Comparison of ENCODE assay signal across 10 cellular contexts in genomic region chr12:96343347-96343954, GRCh38. TPM values are rescaled to one million over a fixed set of nuclear protein-coding genes. Genes with fewer than 3 reads are reported as not detected.
DNase-seq lines count a peak whose midpoint lies in the region; ATAC-seq, FAIRE-seq and TF ChIP-seq lines count a peak whose summit lies in the region.
"Had no signal": no experiment of that assay in that cellular context is flagged by ENCODE, and none has a peak within 500 bp of the region (broad histone marks: within the 10 kb centered on the region; RNA-seq: fewer than 3 reads in every experiment).

No MANE protein-coding gene starts in this region.

- no peaks in the 10 kb centered on the region for H3K9me2 ChIP-seq in OCI-LY7 (ENCODE audit: insufficient read depth, low read length)

- H3K4me1 Mint-ChIP-seq in activated CD4-positive, alpha-beta T cell treated with anti-CD3 and anti-CD28 coated beads, Interleukin-2, amount 10 ng/mL, durations not matched to agents 7 days and 5 days, result peaks cover 46% of the 10 kb centered on the region

- peak overlapping the region; percentile 33 for H3K27ac Mint-ChIP-seq in activated CD4-positive, alpha-beta T cell treated with anti-CD3 and anti-CD28 coated beads, Interleukin-2, amount 10 ng/mL, durations not matched to agents 7 days and 5 days

- no TSS peak for BruUV-seq in OCI-LY7 (replicated peaks; lab: Mats Ljungman, UMichigan)

- H3K9me3 ChIP-seq in OCI-LY7 (ENCODE audit: low read length), result peaks cover 30% of the 10 kb centered on the region; the same call in 1 of the 2 replicates
- H3K9me3 ChIP-seq in small intestine (ENCODE audit: control insufficient read depth, low read depth), result no peaks in the 10 kb centered on the region
- H3K9me3 ChIP-seq in ovary, result no peaks in the 10 kb centered on the region

- no peak overlapping the region for H3K4me2 ChIP-seq in OCI-LY7 (ENCODE audit: low read length)

- peaks cover 23% of the 10 kb centered on the region for H3K9me3 Mint-ChIP-seq in activated CD4-positive, alpha-beta T cell treated with anti-CD3 and anti-CD28 coated beads, Interleukin-2, amount 10 ng/mL, durations not matched to agents 7 days and 5 days

- H3K4me1 ChIP-seq in OCI-LY7 (ENCODE audit: insufficient read depth, low read length, poor library complexity, severe bottlenecking) (peaks cover 28% of the 10 kb centered on the region), small intestine (ENCODE audit: control insufficient read depth in 2 of 2, insufficient read depth in 1 of 2, low read depth in 1 of 2, low read length in 1 of 2) (peaks cover 0 to 2% of the 10 kb centered on the region in 2 donors), ovary (ENCODE audit: insufficient read depth) (peaks cover 3% of the 10 kb centered on the region)

- FAIRE-seq in small intestine (lab: Jason Lieb, UNC), result no peak

- TF ChIP-seq EP300 in ovary (IDR thresholded peaks at IDR 0.05), result no peak

- peak; percentile 33 for DNase-seq in activated CD4-positive, alpha-beta T cell treated with anti-CD3 and anti-CD28 coated beads, Interleukin-2, amount 10 ng/mL, durations not matched to agents 7 days and 5 days
- DNase-seq in activated CD4-positive, alpha-beta T cell treated with anti-CD3 and anti-CD28 coated beads, Interleukin-2, amount 50 U/mL, for 4 hours, result no peak
- peak; percentile 10 for DNase-seq in OCI-LY7 (ENCODE audit: low spot score)
- DNase-seq in small intestine, result peak; percentile 39
- no peak for DNase-seq in NCI-H748 (lab: John Stamatoyannopoulos, UW; ENCODE audit: unreplicated experiment)
- DNase-seq in ovary, result no peak
- DNase-seq in cerebellar cortex (ENCODE audit: low spot score), result no peak
- DNase-seq: dorsolateral prefrontal cortex; stimulated activated CD8-positive, alpha-beta memory T cell treated with anti-CD3 and anti-CD28 coated beads, Interleukin-4, amount 100 ng/mL, for 48 hours had no signal

- H3K36me3 Mint-ChIP-seq in activated CD4-positive, alpha-beta T cell treated with anti-CD3 and anti-CD28 coated beads, Interleukin-2, amount 10 ng/mL, durations not matched to agents 7 days and 5 days (ENCODE audit: low read depth), result peaks cover 50% of the 10 kb centered on the region

- POLR2A ChIA-PET in activated CD4-positive, alpha-beta T cell treated with anti-CD3 and anti-CD28 coated beads, Interleukin-2, amount 10 ng/mL, durations not matched to agents 7 days and 5 days (lab: Charles Lee), result no interaction called here
- POLR2A ChIA-PET in OCI-LY7 (lab: Charles Lee), result interaction anchor here (1.0 kb wide), 1 partner anchor 8 kb away, joined by 3 read pairs; no protein-coding TSS in a partner anchor

- ATAC-seq in HG02642 (IDR thresholded peaks at IDR 0.05; ENCODE audit: poor library complexity, unreplicated experiment), result peak; percentile 82

- H3K27me3 Mint-ChIP-seq in activated CD4-positive, alpha-beta T cell treated with anti-CD3 and anti-CD28 coated beads, Interleukin-2, amount 10 ng/mL, durations not matched to agents 7 days and 5 days, result no peaks in the 10 kb centered on the region

- no peak overlapping the region for H3K4me3 Mint-ChIP-seq in activated CD4-positive, alpha-beta T cell treated with anti-CD3 and anti-CD28 coated beads, Interleukin-2, amount 10 ng/mL, durations not matched to agents 7 days and 5 days

- no peak for TF ChIP-seq POLR2A in ovary (IDR thresholded peaks at IDR 0.05)

- H3K4me3 ChIP-seq in OCI-LY7 (ENCODE audit: low read depth, low read length, poor library complexity, severe bottlenecking), result no peak overlapping the region
- H3K4me3 ChIP-seq in small intestine (ENCODE audit: low read depth in 1 of 2, low read length in 2 of 2), result no peak overlapping the region
- no peak overlapping the region for H3K4me3 ChIP-seq in ovary
- H3K4me3 ChIP-seq: dorsolateral prefrontal cortex had no signal

- WGBS in small intestine, 3 donors, result 88 to 97% (median 91%) methylated on average over 3 of the region's 3 CpGs
- 97 to 100% (median 98%) methylated on average over 3 of the region's 3 CpGs for WGBS in ovary, 3 donors

- peaks cover 39% of the 10 kb centered on the region for H3K36me3 ChIP-seq in OCI-LY7 (ENCODE audit: insufficient read depth, low read length)
- peaks cover 0 to 3% of the 10 kb centered on the region in 2 donors for H3K36me3 ChIP-seq in small intestine (ENCODE audit: control insufficient read depth in 2 of 2, insufficient read depth in 2 of 2, low read length in 2 of 2)
- no peaks in the 10 kb centered on the region for H3K36me3 ChIP-seq in ovary

- intact Hi-C loops in OCI-LY7 (cut with micrococcal nuclease; ENCODE audit: unreplicated experiment), result no loop called here
- intact Hi-C loops in ovary (cut with DNase I), result loop anchor here in 1 of 4 donors (5.0 kb wide), 1 partner anchor 1571 kb away; no protein-coding TSS in a partner anchor

- no peak overlapping the region for H2AFZ ChIP-seq in OCI-LY7 (ENCODE audit: low read length)

- H3K27me3 ChIP-seq in small intestine (ENCODE audit: control insufficient read depth in 2 of 2, insufficient read depth in 2 of 2, low read length in 2 of 2) (no peaks in the 10 kb centered on the region), ovary (no peaks in the 10 kb centered on the region)
- H3K27me3 ChIP-seq: dorsolateral prefrontal cortex had no signal

- no peaks in the 10 kb centered on the region for H4K20me1 ChIP-seq in OCI-LY7 (ENCODE audit: insufficient read depth, low read length)

- TF ChIP-seq CTCF in OCI-LY7 (conservative IDR thresholded peaks at IDR 0.05; ENCODE audit: low read length), result no peak
- TF ChIP-seq CTCF in ovary (IDR thresholded peaks at IDR 0.05), result no peak

- H3K79me2 ChIP-seq in OCI-LY7 (ENCODE audit: insufficient read depth, low read depth, low read length), result peaks cover 84% of the 10 kb centered on the region

- H3K27ac ChIP-seq in OCI-LY7 (ENCODE audit: low read depth, low read length, poor library complexity, severe bottlenecking), result no peak overlapping the region
- no peak overlapping the region for H3K27ac ChIP-seq in small intestine (ENCODE audit: low read depth in 1 of 2, low read length in 1 of 2)
- no peak overlapping the region for H3K27ac ChIP-seq in ovary

- CTCF ChIA-PET in activated CD4-positive, alpha-beta T cell treated with anti-CD3 and anti-CD28 coated beads, Interleukin-2, amount 10 ng/mL, durations not matched to agents 7 days and 5 days (lab: Charles Lee), result interaction anchor here (0.6 to 1.5 kb wide), 4 partner anchors 29 to 283 kb away, joined by 3 to 5 read pairs (median 3); partner anchors contain the start of gene CDK17
- CTCF ChIA-PET in OCI-LY7 (lab: Charles Lee; ENCODE audit: unreplicated experiment), result no interaction called here

RNA-seq across cellular contexts. Expression of gene CDK17, which starts 56.8 kb away (rescaled TPM):
- total RNA-seq in activated CD4-positive, alpha-beta T cell treated with anti-CD3 and anti-CD28 coated beads, Interleukin-2, amount 10 ng/mL, durations not matched to agents 7 days and 5 days, result 10 to 100 TPM; 38.7 to 43.5 TPM
- total RNA-seq in OCI-LY7 (2014; rRNA removed; shearing (Covaris generic)), result 34.5 and 36.3 TPM in 2 replicates
- 42.1 and 43.4 TPM in 2 replicates for total RNA-seq in OCI-LY7 (2022)
- polyA plus RNA-seq in small intestine, result 1 to 10 TPM; 7.6 to 8.5 (median 8.3) TPM
- total RNA-seq in ovary, result 10 to 100 TPM; 28.0 to 59.2 (median 31.4) TPM
- 10 to 100 TPM; 13.8 to 23.0 TPM for polyA plus RNA-seq in ovary

Comparison
In these comparisons a context has a peak if more than half of its experiments do, and no peak if none do; other contexts are left out.
1. DNase-seq: peak in activated CD4-positive, alpha-beta T cell treated with anti-CD3 and anti-CD28 coated beads, Interleukin-2, amount 10 ng/mL, durations not matched to agents 7 days and 5 days (single experiment), OCI-LY7 (single experiment) and small intestine (single experiment); none in activated CD4-positive, alpha-beta T cell treated with anti-CD3 and anti-CD28 coated beads, Interleukin-2, amount 50 U/mL, for 4 hours (0 of 2), NCI-H748 (single experiment), ovary (0 of 5) and cerebellar cortex (single experiment).